In genomic region chr1:204870165-204870912, GRCh38 we compare ENCODE assay signal across 17 cellular contexts. TPM values are rescaled to one million over a fixed set of nuclear protein-coding genes. Genes with fewer than 3 reads are reported as not detected.
A peak's percentile ranks its signal among the peaks of the same experiment; 100 is the strongest.
DNase-seq lines count a peak whose midpoint lies in the region; ATAC-seq and TF ChIP-seq lines count a peak whose summit lies in the region.
"Had no signal": no experiment of that assay in that cellular context is flagged by ENCODE, and none has a peak within 500 bp of the region (broad histone marks: within the 10 kb centered on the region; RNA-seq: fewer than 3 reads in every experiment).

TSS of gene NFASC (plus strand) at chr1:204870862. CDS start at chr1:204944316, 73,454 bp downstream.

- no peak within 1 kb of the TSS for H3K4me3 Mint-ChIP-seq in naive thymus-derived CD8-positive, alpha-beta T cell
- H3K4me3 Mint-ChIP-seq: stimulated activated naive CD8-positive, alpha-beta T cell treated with anti-CD3 and anti-CD28 coated beads, Interleukin-15, Interleukin-2, amounts not matched to agents 100 ng/mL and 50 ng/mL, for 24 hours had no signal

- peak; percentile 50 for DNase-seq in astrocyte of the hippocampus (ENCODE audit: low read depth, low spot score)
- DNase-seq in heart left ventricle: peak in 1 of 5 donors; percentile 29
- DNase-seq in nucleus accumbens (lab: John Stamatoyannopoulos, UW): peak in 52 of 56 donors; percentile 32 to 97 (median 82)
- no peak for DNase-seq in ureter (ENCODE audit: low spot score)
- no peak for DNase-seq in stimulated activated CD8-positive, alpha-beta memory T cell treated with anti-CD3 and anti-CD28 coated beads, Interleukin-4, amount 100 ng/mL, for 48 hours
- DNase-seq in naive thymus-derived CD8-positive, alpha-beta T cell: no peak
- DNase-seq in NCI-H2029 treated with DMSO at 0.1 percent for 48 hours (lab: John Stamatoyannopoulos, UW): no peak
- DNase-seq: Caco-2; erythroblast; GOT3; islet precursor cell; NCI-H1092 treated with DMSO at 0.1 percent for 48 hours; NCI-H510A; RPMI8226; stimulated activated CD4-positive, alpha-beta T cell treated with anti-CD3 and anti-CD28 coated beads, Interleukin-4, amount 100 ng/mL, for 4 hours; T-helper 9 cell had no signal

- ATAC-seq in heart left ventricle: no peak
- no peak for ATAC-seq in naive thymus-derived CD8-positive, alpha-beta T cell

- peak within 1 kb of the TSS in 9 of 12 donors; percentile 5 to 63 (median 53) for H3K27ac ChIP-seq in heart left ventricle

- H3K27me3 Mint-ChIP-seq in naive thymus-derived CD8-positive, alpha-beta T cell: peaks cover 2 to 26% (median 9%) of the 10 kb centered on the region in 5 donors

- intact Hi-C loops in heart left ventricle (cut with DNase I): no loop called here

- H3K36me3 Mint-ChIP-seq in naive thymus-derived CD8-positive, alpha-beta T cell: no peaks in the 10 kb centered on the region

- no peaks in the 10 kb centered on the region for H3K9me3 Mint-ChIP-seq in naive thymus-derived CD8-positive, alpha-beta T cell
- H3K9me3 Mint-ChIP-seq: stimulated activated naive CD8-positive, alpha-beta T cell treated with anti-CD3 and anti-CD28 coated beads, Interleukin-15, Interleukin-2, amounts not matched to agents 100 ng/mL and 50 ng/mL, for 24 hours had no signal

- no peak for TF ChIP-seq CTCF in heart left ventricle (IDR thresholded peaks at IDR 0.05)

- H3K9me3 ChIP-seq in heart left ventricle: no peaks in the 10 kb centered on the region
- H3K9me3 ChIP-seq: Caco-2 had no signal

- POLR2A ChIA-PET in naive thymus-derived CD8-positive, alpha-beta T cell (lab: Charles Lee): no interaction called here

- H3K4me1 ChIP-seq in heart left ventricle: peaks cover 0 to 55% (median 7%) of the 10 kb centered on the region in 12 donors
- H3K4me1 ChIP-seq: Caco-2 had no signal

- no peaks in the 10 kb centered on the region for H3K4me1 Mint-ChIP-seq in naive thymus-derived CD8-positive, alpha-beta T cell

- no peak for TF ChIP-seq POLR2A in heart left ventricle (IDR thresholded peaks at IDR 0.05)

- peak within 1 kb of the TSS in 1 of 10 donors; percentile 23 for H3K27ac Mint-ChIP-seq in naive thymus-derived CD8-positive, alpha-beta T cell
- H3K27ac Mint-ChIP-seq: stimulated activated naive CD8-positive, alpha-beta T cell treated with anti-CD3 and anti-CD28 coated beads, Interleukin-15, Interleukin-2, amounts not matched to agents 100 ng/mL and 50 ng/mL, for 24 hours had no signal

- peak within 1 kb of the TSS in 1 of 12 donors; percentile 24 for H3K4me3 ChIP-seq in heart left ventricle

- 65 to 79% (median 73%) methylated on average over 18 to 19 of the region's 19 CpGs for WGBS in heart left ventricle, 4 donors

- H3K36me3 ChIP-seq in heart left ventricle: no peaks in the 10 kb centered on the region

- H3K27me3 ChIP-seq in heart left ventricle: no peaks in the 10 kb centered on the region

RNA-seq across cellular contexts. Expression of gene NFASC, which starts in this region (rescaled TPM):
- total RNA-seq in heart left ventricle (10 to 100 TPM in 5 of 9 donors, 1 to 10 TPM in 4; 2.5 to 14.6 (median 10.3) TPM), ureter (52.3 TPM)
- 10 to 100 TPM in 1 of 2 donors, 1 to 10 TPM in 1; 2.7 to 14.6 TPM for polyA plus RNA-seq in heart left ventricle
- not detected for total RNA-seq in naive thymus-derived CD8-positive, alpha-beta T cell
- polyA plus RNA-seq in naive thymus-derived CD8-positive, alpha-beta T cell: not detected

Comparison
In these comparisons a context has a peak if more than half of its experiments do, and no peak if none do; other contexts are left out.
1. DNase-seq: peak in astrocyte of the hippocampus (single experiment) and nucleus accumbens (52 of 56); none in ureter (single experiment), stimulated activated CD8-positive, alpha-beta memory T cell treated with anti-CD3 and anti-CD28 coated beads, Interleukin-4, amount 100 ng/mL, for 48 hours (single experiment), naive thymus-derived CD8-positive, alpha-beta T cell (0 of 10) and NCI-H2029 treated with DMSO at 0.1 percent for 48 hours (single experiment).